8 cellular contexts compared by ENCODE assay signal in genomic region chr11:86244522-86245368, GRCh38. TPM values are rescaled to one million over a fixed set of nuclear protein-coding genes. Genes with fewer than 3 reads are reported as not detected.
DNase-seq lines count a peak whose midpoint lies in the region; ATAC-seq, FAIRE-seq and TF ChIP-seq lines count a peak whose summit lies in the region.

Gene EED (plus strand): TSS chr11:86244753. CDS start chr11:86245230, 477 bp downstream.

- dilution Hi-C loops in keratinocyte (cut with MboI; ENCODE audit: extremely low pct_ligation_motif_present, low sequenced_read_pairs): no loop called here

- TF ChIP-seq CTCF in AG09319 (IDR thresholded peaks at IDR 0.05; ENCODE audit: low read depth, low read length): no peak
- no peak for TF ChIP-seq CTCF in keratinocyte (optimal IDR thresholded peaks at IDR 0.05 in 1 of 3, IDR thresholded peaks at IDR 0.05 in 1 of 3, conservative IDR thresholded peaks at IDR 0.05 in 1 of 3; ENCODE audit: extremely low read depth in 1 of 3, insufficient read depth in 2 of 3, low read length in 3 of 3)

- no peaks in the 10 kb centered on the region for H4K20me1 ChIP-seq in keratinocyte (ENCODE audit: control insufficient read depth, extremely low read depth, insufficient read depth, low read length)

- H3K4me2 ChIP-seq in keratinocyte (ENCODE audit: control insufficient read depth, extremely low read depth, insufficient read depth, low read depth, low read length): peak within 1 kb of the TSS; percentile 94

- ATAC-seq in GM19035 (IDR thresholded peaks at IDR 0.05; ENCODE audit: unreplicated experiment) (peak; percentile 59), HG03342 (IDR thresholded peaks at IDR 0.05; ENCODE audit: unreplicated experiment) (peak; percentile 74)

- no peaks in the 10 kb centered on the region for H3K27me3 ChIP-seq in keratinocyte (ENCODE audit: control insufficient read depth, extremely low read depth, insufficient read depth, low read length)

- H3K9me1 ChIP-seq in keratinocyte (ENCODE audit: control insufficient read depth, extremely low read depth, insufficient read depth, low read length): no peaks in the 10 kb centered on the region

- DNase-seq in AG09319 (ENCODE audit: extremely low read depth, low read depth): peak; percentile 82
- peak; percentile 96 for DNase-seq in NCI-H345 treated with DMSO at 0.1 percent for 48 hours (lab: John Stamatoyannopoulos, UW; ENCODE audit: unreplicated experiment)
- DNase-seq in activated CD4-positive, CD25-positive, alpha-beta regulatory T cell treated with anti-CD3 and anti-CD28 coated beads, Interleukin-2, amount 50 U/mL, for 16 hours (ENCODE audit: low read depth, low spot score): peak; percentile 82
- DNase-seq in cerebellar cortex (ENCODE audit: low spot score): peak; percentile 93
- DNase-seq in keratinocyte (ENCODE audit: low read depth, low spot score): peak; percentile 63
- DNase-seq in stimulated activated CD4-positive, alpha-beta T cell treated with anti-CD3 and anti-CD28 coated beads, Interleukin-15, amount 100 ng/mL, for 1 hour (ENCODE audit: low read depth in 1 of 2, low spot score in 1 of 2): peak; percentile 85 to 92

- H3K27ac ChIP-seq in keratinocyte (ENCODE audit: control insufficient read depth, insufficient read depth, low read length): peak within 1 kb of the TSS; percentile 98

- H3K4me1 ChIP-seq in keratinocyte (ENCODE audit: control insufficient read depth, extremely low read depth, insufficient read depth, low read length): peaks cover 25% of the 10 kb centered on the region

- H2AFZ ChIP-seq in keratinocyte (ENCODE audit: control insufficient read depth, low read length): peak within 1 kb of the TSS; percentile 99

- FAIRE-seq in keratinocyte (lab: Jason Lieb, UNC): no peak

- peaks cover 45% of the 10 kb centered on the region for H3K79me2 ChIP-seq in keratinocyte (ENCODE audit: control insufficient read depth, insufficient read depth, low read length)

- peak within 1 kb of the TSS; percentile 96 to 97 (median 97) for H3K4me3 ChIP-seq in keratinocyte (ENCODE audit: control insufficient read depth in 2 of 3, extremely low read depth in 1 of 3, insufficient read depth in 2 of 3, low read depth in 1 of 3, low read length in 3 of 3)

- peak within 1 kb of the TSS; percentile 97 for H3K9ac ChIP-seq in keratinocyte (ENCODE audit: control insufficient read depth, extremely low read depth, insufficient read depth, low read length)

- H3K36me3 ChIP-seq in keratinocyte (ENCODE audit: control insufficient read depth in 2 of 2, extremely low read depth in 1 of 2, insufficient read depth in 2 of 2, low read length in 2 of 2): no peaks in the 10 kb centered on the region

- no peaks in the 10 kb centered on the region for H3K9me3 ChIP-seq in keratinocyte (ENCODE audit: control insufficient read depth, low read depth, low read length)

RNA-seq across cellular contexts. Expression of gene EED, which starts in this region (rescaled TPM):
- polyA plus RNA-seq in keratinocyte: 11.6 to 28.5 TPM (median 15.4 TPM) in 3 replicates
- 21.7 TPM for polyA plus RNA-seq in keratinocyte (2011; ENCODE audit: low read depth)
- polyA plus RNA-seq in keratinocyte (2011; cell fraction: cytosol; rRNA removed): 7.4 and 12.8 TPM in 2 replicates
- polyA plus RNA-seq in keratinocyte (2011; cell fraction: nucleus; rRNA removed): 24.0 and 35.9 TPM in 2 replicates
- 19.4 and 26.1 TPM in 2 replicates for polyA plus RNA-seq in keratinocyte (2012; ENCODE audit: low replicate concordance)
- polyA minus RNA-seq in keratinocyte: 4.3 to 20.9 TPM (median 7.2 TPM) in 3 replicates
- 5.4 TPM for polyA minus RNA-seq in keratinocyte (2011; cell fraction: cytosol; rRNA and poly(A)+ RNA removed)
- 11.5 and 22.5 TPM in 2 replicates for polyA minus RNA-seq in keratinocyte (2011; cell fraction: nucleus; rRNA and poly(A)+ RNA removed)

Comparison
In these comparisons a context has a peak if more than half of its experiments do, and no peak if none do; other contexts are left out.
1. Peak in every context shown above with its lines: DNase-seq, ATAC-seq, H3K4me3 ChIP-seq and H3K27ac ChIP-seq.